In genomic region chr2:149087751-149088150, GRCh38 we compare ENCODE assay signal across 9 cellular contexts. TPM values are rescaled to one million over a fixed set of nuclear protein-coding genes. Genes with fewer than 3 reads are reported as not detected.
DNase-seq lines count a peak whose midpoint lies in the region; ATAC-seq, FAIRE-seq and TF ChIP-seq lines count a peak whose summit lies in the region.
"Had no signal": no experiment of that assay in that cellular context is flagged by ENCODE, and none has a peak within 500 bp of the region (broad histone marks: within the 10 kb centered on the region; RNA-seq: fewer than 3 reads in every experiment).

No MANE protein-coding gene starts in this region.

- TF ChIP-seq CTCF in GM12865 (IDR thresholded peaks at IDR 0.05; ENCODE audit: insufficient read depth, low read depth, low read length, missing control alignments) (peak; percentile 34), GM12878 (IDR thresholded peaks at IDR 0.05 in 2 of 3, conservative IDR thresholded peaks at IDR 0.05 in 1 of 3; ENCODE audit: control insufficient read depth in 2 of 3, extremely low read depth in 1 of 3, insufficient read depth in 1 of 3, low read depth in 3 of 3, low read length in 3 of 3) (peak; percentile 22 to 52 (median 33)), nephron progenitor cell (IDR thresholded peaks at IDR 0.05) (peak; percentile 20)

- WGBS in GM12878 (ENCODE audit: insufficient coverage, insufficient replicate concordance, low lambda C conversion rate, missing lambda C conversion rate), result 13% methylated on average over 4 of the region's 4 CpGs

- no peak for TF ChIP-seq POLR2A in GM12878 (IDR thresholded peaks at IDR 0.05; ENCODE audit: low read depth, low read length)

- no peaks in the 10 kb centered on the region for H3K27me3 ChIP-seq in GM12878 (replicated peaks in 1 of 2; ENCODE audit: control insufficient read depth in 2 of 2, insufficient read depth in 2 of 2, low read length in 1 of 2)

- ATAC-seq in GM12878 (peak; percentile 58; the same call in 2 of the 3 replicates), left cardiac atrium (no peak)

- H2AFZ ChIP-seq in GM12878 (ENCODE audit: control insufficient read depth, low read depth, low read length), result no peak overlapping the region

- no peak overlapping the region for H3K4me2 ChIP-seq in GM12878 (ENCODE audit: control insufficient read depth, insufficient read depth)

- no peaks in the 10 kb centered on the region for H3K4me1 ChIP-seq in GM12878 (ENCODE audit: control insufficient read depth, insufficient read depth, low read length)

- CTCF ChIA-PET in GM12878 (lab: Yijun Ruan, JAX), result interaction anchor here (1.0 kb wide), 1 partner anchor 69 kb away, joined by 3 read pairs; no protein-coding TSS in a partner anchor

- intact Hi-C loops in GM12878 (cut with micrococcal nuclease; ENCODE audit: unreplicated experiment), result loop anchor here (5.0 kb wide), 1 partner anchor 70 kb away; no protein-coding TSS in a partner anchor
- intact Hi-C loops in left cardiac atrium (cut with DNase I), result no loop called here

- H3K27ac ChIP-seq in GM12878 (ENCODE audit: control insufficient read depth, insufficient read depth) (no peak overlapping the region), substantia nigra (ENCODE audit: low read depth, low read length, poor library complexity, severe bottlenecking) (no peak overlapping the region)

- H3K27ac Mint-ChIP-seq in nephron progenitor cell, result no peak overlapping the region

- peaks cover 24% of the 10 kb centered on the region for H3K9me3 Mint-ChIP-seq in nephron progenitor cell

- H3K4me1 Mint-ChIP-seq in nephron progenitor cell, result peaks cover 36% of the 10 kb centered on the region

- FAIRE-seq in GM12878 (lab: Jason Lieb, UNC), result no peak
- FAIRE-seq: GM12892 had no signal

- peaks cover 27% of the 10 kb centered on the region for H3K36me3 Mint-ChIP-seq in nephron progenitor cell (ENCODE audit: low read depth)

- no peaks in the 10 kb centered on the region for H4K20me1 ChIP-seq in GM12878 (ENCODE audit: control insufficient read depth, insufficient read depth)

- H3K4me3 ChIP-seq in GM12865 (ENCODE audit: low read depth, low read length) (no peak overlapping the region), GM12878 (no peak overlapping the region)

- SMC1A ChIA-PET in GM12878 (lab: Charles Lee; ENCODE audit: uncharacterized antibody, unreplicated experiment), result no interaction called here

- TF ChIP-seq EP300 in Ishikawa (IDR thresholded peaks at IDR 0.05; ENCODE audit: borderline replicate concordance), result no peak
- no peak for TF ChIP-seq EP300 in GM12878 (IDR thresholded peaks at IDR 0.05; ENCODE audit: borderline replicate concordance in 1 of 2, control insufficient read depth in 1 of 2, low read depth in 2 of 2, low read length in 2 of 2)

- RAD21 ChIA-PET in GM12878 (lab: Charles Lee; ENCODE audit: unreplicated experiment), result no interaction called here

- peaks cover 2% of the 10 kb centered on the region for H3K27me3 Mint-ChIP-seq in nephron progenitor cell (ENCODE audit: low read depth, poor library complexity)

- H3K9me3 ChIP-seq in GM12878 (replicated peaks; ENCODE audit: control insufficient read depth, insufficient read depth, low read length), result no peaks in the 10 kb centered on the region; the same call in 2 of the 3 replicates

- no peak overlapping the region for H3K4me3 Mint-ChIP-seq in nephron progenitor cell

- no peak overlapping the region for H3K9ac ChIP-seq in GM12878 (ENCODE audit: control insufficient read depth, insufficient read depth, low read length)

- POLR2A ChIA-PET in GM12878 (lab: Charles Lee), result no interaction called here

- TF ChIP-seq RAD21 in Ishikawa (IDR thresholded peaks at IDR 0.05; ENCODE audit: low read depth), result peak; percentile 40
- TF ChIP-seq RAD21 in GM12878 (IDR thresholded peaks at IDR 0.05; ENCODE audit: insufficient read depth, low read depth, low read length), result peak; percentile 50

- BruUV-seq in GM12878 (replicated peaks; lab: Mats Ljungman, UMichigan), result no TSS peak

- peak; percentile 28 for DNase-seq in GM12865 (ENCODE audit: low read depth)
- no peak for DNase-seq in GM12878 (ENCODE audit: low read depth, low spot score)
- no peak for DNase-seq in nephron progenitor cell
- DNase-seq in substantia nigra (lab: John Stamatoyannopoulos, UW), result no peak
- no peak for DNase-seq in hypothalamus (lab: John Stamatoyannopoulos, UW)
- DNase-seq in left cardiac atrium, result no peak
- DNase-seq: NK-92 treated with Interleukin-12 subunit alpha and Interleukin-12 subunit beta, amount 100 ng/mL, for 24 hours had no signal

- in situ Hi-C loops in GM12878 (cut with MboI), result no loop called here

- no peaks in the 10 kb centered on the region; a peak in 1 of 4 replicates for H3K36me3 ChIP-seq in GM12878 (ENCODE audit: control insufficient read depth in 2 of 2, insufficient read depth in 2 of 2, low read length in 1 of 2)

- H3K79me2 ChIP-seq in GM12878 (ENCODE audit: control insufficient read depth, insufficient read depth, low read length), result no peaks in the 10 kb centered on the region

TF ChIP-seq in Ishikawa, 13 proteins besides CTCF, POLR2A, EP300 and RAD21 (continues in another document):
- TF ChIP-seq TEAD4 (IDR thresholded peaks at IDR 0.05), result no peak
- TF ChIP-seq CREB1 (IDR thresholded peaks at IDR 0.05; ENCODE audit: low read depth), result no peak
- no peak for TF ChIP-seq TAF1 (IDR thresholded peaks at IDR 0.05; ENCODE audit: low read depth)
- TF ChIP-seq CEBPB (IDR thresholded peaks at IDR 0.05), result no peak

TF ChIP-seq in GM12878, 131 proteins besides CTCF, POLR2A, EP300 and RAD21:
- peak; percentile 24; the same call in 1 of the 2 replicates for TF ChIP-seq SMC3 (IDR thresholded peaks at IDR 0.05; ENCODE audit: borderline replicate concordance, low read length)
- TF ChIP-seq LARP7 (IDR thresholded peaks at IDR 0.05), result no peak
TF ChIP-seq in GM12878: peak in this region for 1.

RNA-seq across cellular contexts. Expression of gene LYPD6B, which starts 49.3 kb away (rescaled TPM):
- 4.2 and 4.3 TPM in 2 replicates for total RNA-seq in GM12878 (2013; cell fraction: nucleolus; rRNA removed)
- total RNA-seq in GM12878 (2014; rRNA removed) (2.8 and 4.8 TPM in 2 replicates), GM12878 (2014; rRNA removed; fragmentation: Illumina TruSeq; extraction: Trizol) (4.5 and 4.6 TPM in 2 replicates), GM12878 (2021) (1.9 and 3.3 TPM in 2 replicates), left cardiac atrium (not detected)
- 6.9 TPM for polyA plus RNA-seq in GM12878 (2011; ENCODE audit: low read depth)
- polyA plus RNA-seq in GM12878 (2011; rRNA removed) (1.0 TPM in 2 replicates), GM12878 (2014; fragmentation: Illumina TruSeq; extraction: Trizol) (5.9 and 6.6 TPM in 2 replicates), GM12878 (2014; fragmentation: Nextera tagmentation; extraction: Ambion mirVana) (1 to 10 TPM; 3.4 to 5.2 TPM), GM12878 (2014; rRNA removed) (2.7 and 3.6 TPM in 2 replicates), GM12878 (2016; fragmentation: Nextera tagmentation; extraction: Ambion mirVana) (1 to 10 TPM; 5.8 to 5.9 TPM)
- 0.85 and 1.2 TPM in 2 replicates for polyA plus RNA-seq in GM12878 (2011; cell fraction: cytosol; rRNA removed)
- polyA plus RNA-seq in GM12878 (2011; cell fraction: nucleus; rRNA removed), result 1.9 and 2.8 TPM in 2 replicates
- 5.0 and 11.3 TPM in 2 replicates for polyA plus RNA-seq in GM12878 (2012)
- polyA minus RNA-seq in GM12878 (2011; rRNA and poly(A)+ RNA removed), result 0.36 and 1.2 TPM in 2 replicates
- polyA minus RNA-seq in GM12878 (2011; cell fraction: cytosol; rRNA and poly(A)+ RNA removed), result not detected in 2 replicates
- polyA minus RNA-seq in GM12878 (2011; cell fraction: nucleus; rRNA and poly(A)+ RNA removed), result 0.60 TPM in 1 of 2 replicates, not detected in the other
